ENCODE assay signal across 9 cellular contexts in genomic region chr15:69718916-69719315, GRCh38.
DNase-seq lines count a peak whose midpoint lies in the region; ATAC-seq lines count a peak whose summit lies in the region.
"Had no signal": no experiment of that assay in that cellular context is flagged by ENCODE, and none has a peak within 500 bp of the region (broad histone marks: within the 10 kb centered on the region; RNA-seq: fewer than 3 reads in every experiment).

No MANE protein-coding gene starts in this region.

- DNase-seq in DMS53 (lab: John Stamatoyannopoulos, UW) (peak; percentile 10), DMS53 treated with DMSO at 0.1 percent for 48 hours (lab: John Stamatoyannopoulos, UW; ENCODE audit: unreplicated experiment) (no peak), SIG-M5 treated with dmso at 0.1 percent for 504 hours (lab: John Stamatoyannopoulos, UW; ENCODE audit: unreplicated experiment) (peak; percentile 82)
- DNase-seq in stimulated activated CD8-positive, alpha-beta memory T cell treated with anti-CD3 and anti-CD28 coated beads, Interleukin-4, amount 100 ng/mL, for 48 hours = peak; percentile 48

- ATAC-seq in esophagus mucosa (peak; percentile 36), HG03196 (IDR thresholded peaks at IDR 0.05; ENCODE audit: unreplicated experiment) (no peak), HG02970 (IDR thresholded peaks at IDR 0.05; ENCODE audit: low FRiP score, unreplicated experiment) (no peak), HG02840 (IDR thresholded peaks at IDR 0.05; ENCODE audit: low FRiP score, unreplicated experiment) (no peak)
- ATAC-seq: HCT116 had no signal
